ENCODE assay signal across 12 cellular contexts in genomic region chrX:46653482-46653881, GRCh38.
A peak's percentile ranks its signal among the peaks of the same experiment; 100 is the strongest.
DNase-seq lines count a peak whose midpoint lies in the region; ATAC-seq and TF ChIP-seq lines count a peak whose summit lies in the region.
"Had no signal": no experiment of that assay in that cellular context is flagged by ENCODE, and none has a peak within 500 bp of the region (broad histone marks: within the 10 kb centered on the region; RNA-seq: fewer than 3 reads in every experiment).

No MANE protein-coding gene starts in this region.

- TF ChIP-seq EP300 in Ishikawa (IDR thresholded peaks at IDR 0.05; ENCODE audit: borderline replicate concordance): no peak

- H3K9me3 ChIP-seq in mammary epithelial cell (replicated peaks; ENCODE audit: insufficient read depth, low read length) (no peaks in the 10 kb centered on the region), psoas muscle (no peaks in the 10 kb centered on the region)
- H3K9me3 ChIP-seq in CD8-positive, alpha-beta T cell (ENCODE audit: low read length): no peaks in the 10 kb centered on the region

- no peak overlapping the region for H3K4me3 Mint-ChIP-seq in CD8-positive, alpha-beta T cell
- H3K4me3 Mint-ChIP-seq: activated naive CD8-positive, alpha-beta T cell; natural killer cell treated with Interleukin-12 subunit alpha and Interleukin-12 subunit beta and Interleukin-15 and Interleukin-18, amount 100 ng/mL, for 72 hours had no signal

- H3K4me3 ChIP-seq in mammary epithelial cell (replicated peaks in 1 of 3; ENCODE audit: insufficient read depth in 1 of 3, low read depth in 2 of 3, low read length in 3 of 3) (no peak overlapping the region), psoas muscle (no peak overlapping the region)
- no peak overlapping the region for H3K4me3 ChIP-seq in CD8-positive, alpha-beta T cell (ENCODE audit: low read depth, low read length)

- H3K27ac Mint-ChIP-seq in CD8-positive, alpha-beta T cell: no peak overlapping the region
- H3K27ac Mint-ChIP-seq: activated naive CD8-positive, alpha-beta T cell; IgD-negative memory B cell; natural killer cell treated with Interleukin-12 subunit alpha and Interleukin-12 subunit beta and Interleukin-15 and Interleukin-18, amount 100 ng/mL, for 72 hours had no signal

- TF ChIP-seq CTCF in mammary epithelial cell (conservative IDR thresholded peaks at IDR 0.05 in 1 of 2, IDR thresholded peaks at IDR 0.05 in 1 of 2; ENCODE audit: extremely low read depth in 1 of 2, insufficient read depth in 1 of 2, low read depth in 1 of 2, low read length in 2 of 2): peak; percentile 41 to 63
- peak; percentile 13 for TF ChIP-seq CTCF in psoas muscle (IDR thresholded peaks at IDR 0.05)
- no peak for TF ChIP-seq CTCF in CD8-positive, alpha-beta T cell (IDR thresholded peaks at IDR 0.05)

- DNase-seq in activated CD4-positive, alpha-beta T cell treated with anti-CD3 and anti-CD28 coated beads for 48 hours: peak; percentile 27
- DNase-seq in activated CD4-positive, alpha-beta T cell treated with anti-CD3 and anti-CD28 coated beads for 4 hours: no peak
- DNase-seq in mammary epithelial cell: no peak
- no peak for DNase-seq in psoas muscle
- no peak for DNase-seq in occipital lobe (lab: John Stamatoyannopoulos, UW)
- no peak for DNase-seq in HK-2 (ENCODE audit: unreplicated experiment)
- no peak for DNase-seq in CD8-positive, alpha-beta T cell
- DNase-seq: EL had no signal

- WGBS in mammary epithelial cell (ENCODE audit: low coverage, missing lambda C conversion rate): 54% methylated on average over 5 of the region's 6 CpGs
- 41 to 61% (median 43%) methylated on average over 6 of the region's 6 CpGs for WGBS in psoas muscle, 3 donors

- H3K27me3 Mint-ChIP-seq in CD8-positive, alpha-beta T cell (ENCODE audit: low read depth): no peaks in the 10 kb centered on the region
- H3K27me3 Mint-ChIP-seq: activated naive CD8-positive, alpha-beta T cell; IgD-negative memory B cell had no signal

- no peaks in the 10 kb centered on the region for H3K36me3 Mint-ChIP-seq in CD8-positive, alpha-beta T cell
- H3K36me3 Mint-ChIP-seq: natural killer cell treated with Interleukin-12 subunit alpha and Interleukin-12 subunit beta and Interleukin-15 and Interleukin-18, amount 100 ng/mL, for 72 hours had no signal

- H3K27me3 ChIP-seq in mammary epithelial cell (ENCODE audit: insufficient read depth, low read length) (no peaks in the 10 kb centered on the region), psoas muscle (ENCODE audit: insufficient read depth in 3 of 3, low read length in 2 of 3) (no peaks in the 10 kb centered on the region)
- no peaks in the 10 kb centered on the region for H3K27me3 ChIP-seq in CD8-positive, alpha-beta T cell (ENCODE audit: insufficient read depth, low read length)

- H2AFZ ChIP-seq in mammary epithelial cell (ENCODE audit: low read depth, low read length): no peak overlapping the region

- ATAC-seq in psoas muscle: no peak
- no peak for ATAC-seq in CD8-positive, alpha-beta T cell
- ATAC-seq: natural killer cell treated with Interleukin-12 subunit alpha and Interleukin-12 subunit beta and Interleukin-15 and Interleukin-18, amount 100 ng/mL, for 72 hours had no signal

- in situ Hi-C loops in mammary epithelial cell (cut with MboI; ENCODE audit: low sequenced_read_pairs in 2 of 2): no loop called here

- peak; percentile 45; the same call in 1 of the 2 replicates for TF ChIP-seq RAD21 in Ishikawa (IDR thresholded peaks at IDR 0.05; ENCODE audit: low read depth)

- dilution Hi-C loops in mammary epithelial cell (cut with HindIII; ENCODE audit: low sequenced_read_pairs): no loop called here

- POLR2A ChIA-PET in CD8-positive, alpha-beta T cell (lab: Charles Lee): no interaction called here

- BruUV-seq in mammary epithelial cell (replicated peaks; lab: Mats Ljungman, UMichigan): no TSS peak

- H3K36me3 ChIP-seq in mammary epithelial cell (ENCODE audit: insufficient read depth, low read length) (no peaks in the 10 kb centered on the region), psoas muscle (ENCODE audit: insufficient read depth in 1 of 2, low read depth in 1 of 2) (no peaks in the 10 kb centered on the region)
- no peaks in the 10 kb centered on the region for H3K36me3 ChIP-seq in CD8-positive, alpha-beta T cell (ENCODE audit: insufficient read depth, low read length)

- no peak overlapping the region for H3K9ac ChIP-seq in mammary epithelial cell (ENCODE audit: insufficient read depth, low read length)

- H3K9me3 Mint-ChIP-seq in CD8-positive, alpha-beta T cell: no peaks in the 10 kb centered on the region
- H3K9me3 Mint-ChIP-seq: natural killer cell treated with Interleukin-12 subunit alpha and Interleukin-12 subunit beta and Interleukin-15 and Interleukin-18, amount 100 ng/mL, for 72 hours had no signal

- H3K4me1 Mint-ChIP-seq in CD8-positive, alpha-beta T cell (ENCODE audit: low read depth): no peaks in the 10 kb centered on the region

- H3K27ac ChIP-seq in mammary epithelial cell (ENCODE audit: insufficient read depth, low read depth, low read length) (no peak overlapping the region), psoas muscle (no peak overlapping the region)
- H3K27ac ChIP-seq in CD8-positive, alpha-beta T cell (ENCODE audit: low read depth, low read length): no peak overlapping the region

- no peaks in the 10 kb centered on the region for H3K79me2 ChIP-seq in mammary epithelial cell (ENCODE audit: insufficient read depth, low read length)

- CTCF ChIA-PET in mammary epithelial cell (lab: Charles Lee; ENCODE audit: low non-redundant PET): no interaction called here
- CTCF ChIA-PET in CD8-positive, alpha-beta T cell (lab: Charles Lee): no interaction called here

- H4K20me1 ChIP-seq in mammary epithelial cell (ENCODE audit: insufficient read depth, low read length): no peaks in the 10 kb centered on the region

- H3K4me2 ChIP-seq in mammary epithelial cell (ENCODE audit: insufficient read depth, low read depth, low read length): no peak overlapping the region

- H3K4me1 ChIP-seq in mammary epithelial cell (ENCODE audit: insufficient read depth, low read length): peaks cover 8% of the 10 kb centered on the region
- no peaks in the 10 kb centered on the region for H3K4me1 ChIP-seq in psoas muscle
- no peaks in the 10 kb centered on the region for H3K4me1 ChIP-seq in CD8-positive, alpha-beta T cell (ENCODE audit: insufficient read depth, low read length)

- intact Hi-C loops in mammary epithelial cell (cut with micrococcal nuclease) (loop anchor here (1.0 to 5.0 kb wide), 2 partner anchors 104 to 143 kb away; partner anchors contain the start of gene SLC9A7), psoas muscle (cut with DNase I) (no loop called here)
- intact Hi-C loops in CD8-positive, alpha-beta T cell (cut with DNase I, micrococcal nuclease): no loop called here

TF ChIP-seq in Ishikawa, 13 proteins besides CTCF, POLR2A, EP300 and RAD21:
- no peak for TF ChIP-seq EGR1 (IDR thresholded peaks at IDR 0.05)
TF ChIP-seq in Ishikawa: peak in this region for 0.
